Comparison of ENCODE assay signal across 12 cellular contexts in the genomic region with DNA sequence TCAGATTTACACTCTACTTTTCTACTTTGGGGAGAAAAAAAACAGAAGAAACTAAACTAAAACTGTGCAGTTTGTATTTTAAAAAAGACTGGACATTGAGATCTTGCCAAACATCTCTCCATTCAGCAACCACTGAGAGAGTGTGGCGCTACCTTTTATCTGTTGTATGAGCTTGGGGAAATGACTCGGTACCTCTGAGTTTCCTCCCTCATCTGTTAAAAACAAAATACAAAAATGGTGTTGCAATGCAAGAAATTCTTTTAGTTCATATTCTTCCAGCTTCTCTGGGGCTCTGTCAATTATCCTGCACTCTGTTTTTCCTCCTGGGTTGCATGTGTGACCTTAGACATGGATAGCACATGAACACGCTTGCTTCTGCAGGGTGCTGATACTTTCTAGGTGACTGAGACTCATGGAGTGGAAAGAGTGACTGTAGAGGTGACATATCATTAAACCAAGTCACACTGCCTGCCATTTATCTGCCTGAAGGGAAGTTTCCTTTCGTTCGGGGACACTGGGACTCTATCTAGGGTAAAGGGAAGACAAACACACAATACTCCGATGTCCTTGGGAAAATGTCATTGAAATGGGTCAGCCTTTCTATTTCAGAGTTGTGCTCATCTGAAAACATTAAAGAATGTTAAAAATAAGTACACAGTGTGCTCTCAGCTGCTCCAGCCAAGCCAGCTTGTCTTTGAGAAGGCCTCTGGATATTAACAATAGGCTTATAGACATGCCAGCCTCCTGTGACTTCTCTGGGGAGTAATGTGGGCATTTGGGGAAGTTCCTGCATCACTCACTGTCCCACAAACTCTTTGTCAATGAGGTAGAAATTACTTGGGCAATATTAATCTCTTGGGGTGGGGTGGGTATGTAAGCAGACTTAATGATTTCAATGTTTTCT.
DNase-seq lines count a peak whose midpoint lies in the region; ATAC-seq and TF ChIP-seq lines count a peak whose summit lies in the region.
"Had no signal": no experiment of that assay in that cellular context is flagged by ENCODE, and none has a peak within 500 bp of the region (broad histone marks: within the 10 kb centered on the region; RNA-seq: fewer than 3 reads in every experiment).

No MANE protein-coding gene starts in this region.

- H4K20me1 ChIP-seq in neural progenitor cell (ENCODE audit: low read depth), result no peaks in the 10 kb centered on the region

- no peaks in the 10 kb centered on the region for H3K4me1 Mint-ChIP-seq in neural progenitor cell
- H3K4me1 Mint-ChIP-seq: naive B cell had no signal

- TF ChIP-seq EP300 in gastroesophageal sphincter (IDR thresholded peaks at IDR 0.05), result no peak

- H3K9me3 ChIP-seq in gastroesophageal sphincter (no peaks in the 10 kb centered on the region), neural progenitor cell (ENCODE audit: low read depth) (no peaks in the 10 kb centered on the region)

- peak; percentile 51 to 74 for DNase-seq in AML-193 (lab: John Stamatoyannopoulos, UW)
- peak; percentile 73 for DNase-seq in SK-MEL-5 (ENCODE audit: low read depth, low spot score)
- DNase-seq in neural progenitor cell (ENCODE audit: low spot score), result no peak
- no peak for DNase-seq in NCI-H1048 (lab: John Stamatoyannopoulos, UW)
- DNase-seq in activated CD4-positive, alpha-beta T cell treated with anti-CD3 and anti-CD28 coated beads for 1 hour, result no peak
- DNase-seq: activated CD4-positive, alpha-beta T cell treated with anti-CD3 and anti-CD28 coated beads for 48 hours; central memory CD4-positive, alpha-beta T cell; naive B cell had no signal

- H3K36me3 ChIP-seq in gastroesophageal sphincter (no peaks in the 10 kb centered on the region), neural progenitor cell (no peaks in the 10 kb centered on the region)

- no peaks in the 10 kb centered on the region for H3K27me3 Mint-ChIP-seq in neural progenitor cell (ENCODE audit: insufficient read depth, low read depth)

- TF ChIP-seq POLR2A in gastroesophageal sphincter (IDR thresholded peaks at IDR 0.05), result no peak

- peak; percentile 76 for ATAC-seq in gastroesophageal sphincter
- ATAC-seq in HG02571 (IDR thresholded peaks at IDR 0.05; ENCODE audit: unreplicated experiment), result no peak
- no peak for ATAC-seq in HG03097 (IDR thresholded peaks at IDR 0.05; ENCODE audit: low FRiP score, unreplicated experiment)
- ATAC-seq: K562 had no signal

- no peak overlapping the region for H3K4me3 Mint-ChIP-seq in neural progenitor cell
- H3K4me3 Mint-ChIP-seq: naive B cell had no signal

- 69 to 76% methylated on average over 3 to 5 of the region's 6 CpGs for WGBS in gastroesophageal sphincter (ENCODE audit: low coverage in 1 of 2), 2 donors

- no peaks in the 10 kb centered on the region for H3K36me3 Mint-ChIP-seq in neural progenitor cell
- H3K36me3 Mint-ChIP-seq: naive B cell had no signal

- peaks cover 0 to 9% (median 0%) of the 10 kb centered on the region in 3 donors for H3K4me1 ChIP-seq in gastroesophageal sphincter
- no peaks in the 10 kb centered on the region for H3K4me1 ChIP-seq in neural progenitor cell

- H2AFZ ChIP-seq in neural progenitor cell (replicated peaks), result peak overlapping the region; percentile 4

- in situ Hi-C loops in SK-MEL-5 (cut with HindIII; ENCODE audit: low pct_unique_long_range_greater_than_20kb, low sequenced_read_pairs), result no loop called here

- TF ChIP-seq CTCF in gastroesophageal sphincter (IDR thresholded peaks at IDR 0.05), result no peak
- no peak for TF ChIP-seq CTCF in neural progenitor cell (IDR thresholded peaks at IDR 0.05)

- H3K4me3 ChIP-seq in gastroesophageal sphincter, result no peak overlapping the region
- no peak overlapping the region for H3K4me3 ChIP-seq in neural progenitor cell
- H3K4me3 ChIP-seq: K562 had no signal

- H3K27me3 ChIP-seq in gastroesophageal sphincter (no peaks in the 10 kb centered on the region), neural progenitor cell (no peaks in the 10 kb centered on the region)

- H3K27ac ChIP-seq in gastroesophageal sphincter (peak overlapping the region; percentile 38 to 54 (median 46)), neural progenitor cell (no peak overlapping the region)

- H3K9ac ChIP-seq in neural progenitor cell, result no peak overlapping the region

- H3K4me2 ChIP-seq in neural progenitor cell, result no peak overlapping the region

- no peaks in the 10 kb centered on the region for H3F3A ChIP-seq in neural progenitor cell (ENCODE audit: low read depth)

- H3K79me2 ChIP-seq in neural progenitor cell (ENCODE audit: low read depth), result no peaks in the 10 kb centered on the region

- H3K27ac Mint-ChIP-seq in neural progenitor cell, result no peak overlapping the region

- H3K9me3 Mint-ChIP-seq in neural progenitor cell, result no peaks in the 10 kb centered on the region
- H3K9me3 Mint-ChIP-seq: naive B cell had no signal

Comparison
In these comparisons a context has a peak if more than half of its experiments do, and no peak if none do; other contexts are left out.
1. DNase-seq: peak in AML-193 (2 of 2) and SK-MEL-5 (single experiment); none in neural progenitor cell (single experiment), NCI-H1048 (single experiment) and activated CD4-positive, alpha-beta T cell treated with anti-CD3 and anti-CD28 coated beads for 1 hour (single experiment).